In the genomic region with DNA sequence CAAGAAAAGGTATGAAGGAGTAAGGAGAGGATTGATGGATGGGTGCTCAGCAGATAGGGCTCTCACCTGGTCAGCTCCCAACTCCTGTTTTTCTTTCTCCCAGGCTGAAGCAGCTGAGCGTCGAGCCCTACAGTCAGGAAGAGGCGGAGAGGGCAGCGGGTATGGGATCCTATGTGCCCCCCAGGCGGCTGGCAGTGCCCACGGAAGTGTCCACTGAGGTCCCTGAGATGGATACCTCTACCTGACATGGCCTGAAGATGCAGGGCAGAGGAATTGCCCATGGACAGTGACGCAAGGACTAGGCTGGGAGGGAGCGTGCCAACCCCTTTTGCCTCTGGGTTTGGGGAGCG, we compare ENCODE assay signal across 1 cellular context.
TF ChIP-seq lines count a peak whose summit lies in the region.

No MANE protein-coding gene starts in this region.

TF ChIP-seq in GM12878, 131 proteins besides CTCF, POLR2A, EP300 and RAD21:
- TF ChIP-seq IRF4 (IDR thresholded peaks at IDR 0.05; ENCODE audit: low read depth, low read length) = no peak
- no peak for TF ChIP-seq RCOR1 (conservative IDR thresholded peaks at IDR 0.05; ENCODE audit: low read depth, low read length)
- no peak for TF ChIP-seq CREM (IDR thresholded peaks at IDR 0.05; ENCODE audit: low read depth)
- TF ChIP-seq ZNF217 (IDR thresholded peaks at IDR 0.05) = no peak
- TF ChIP-seq, protein P1, sequence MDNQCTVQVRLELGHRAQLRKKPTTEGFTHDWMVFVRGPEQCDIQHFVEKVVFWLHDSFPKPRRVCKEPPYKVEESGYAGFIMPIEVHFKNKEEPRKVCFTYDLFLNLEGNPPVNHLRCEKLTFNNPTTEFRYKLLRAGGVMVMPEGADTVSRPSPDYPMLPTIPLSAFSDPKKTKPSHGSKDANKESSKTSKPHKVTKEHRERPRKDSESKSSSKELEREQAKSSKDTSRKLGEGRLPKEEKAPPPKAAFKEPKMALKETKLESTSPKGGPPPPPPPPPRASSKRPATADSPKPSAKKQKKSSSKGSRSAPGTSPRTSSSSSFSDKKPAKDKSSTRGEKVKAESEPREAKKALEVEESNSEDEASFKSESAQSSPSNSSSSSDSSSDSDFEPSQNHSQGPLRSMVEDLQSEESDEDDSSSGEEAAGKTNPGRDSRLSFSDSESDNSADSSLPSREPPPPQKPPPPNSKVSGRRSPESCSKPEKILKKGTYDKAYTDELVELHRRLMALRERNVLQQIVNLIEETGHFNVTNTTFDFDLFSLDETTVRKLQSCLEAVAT (IDR thresholded peaks at IDR 0.05) = peak; percentile 82
TF ChIP-seq in GM12878: peak in this region for 1.
